Comparison of ENCODE assay signal across 1 cellular context in the genomic region with DNA sequence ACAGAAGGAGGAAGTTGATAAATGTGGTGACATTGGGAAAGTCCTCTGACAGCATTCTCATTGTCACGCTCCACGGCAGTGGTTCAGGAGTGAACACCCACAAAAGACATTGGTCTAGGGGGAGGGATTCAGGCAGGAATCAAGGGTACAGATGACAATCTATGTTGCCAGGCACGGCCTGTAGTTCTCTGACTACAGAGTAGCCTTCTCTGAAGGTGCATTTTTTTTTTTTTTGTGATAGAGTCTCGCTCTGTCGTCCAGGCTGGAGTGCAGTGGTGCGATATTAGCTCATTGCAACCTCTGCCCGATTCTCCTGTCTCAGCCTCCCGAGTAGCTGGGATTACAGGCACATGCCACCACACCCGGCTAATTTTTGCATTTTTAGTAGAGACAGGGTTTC.
TF ChIP-seq lines count a peak whose summit lies in the region.

No MANE protein-coding gene starts in this region.

TF ChIP-seq in K562, 482 proteins besides CTCF, POLR2A, EP300 and RAD21 (continued from another document and continues in another):
- TF ChIP-seq, protein P1, sequence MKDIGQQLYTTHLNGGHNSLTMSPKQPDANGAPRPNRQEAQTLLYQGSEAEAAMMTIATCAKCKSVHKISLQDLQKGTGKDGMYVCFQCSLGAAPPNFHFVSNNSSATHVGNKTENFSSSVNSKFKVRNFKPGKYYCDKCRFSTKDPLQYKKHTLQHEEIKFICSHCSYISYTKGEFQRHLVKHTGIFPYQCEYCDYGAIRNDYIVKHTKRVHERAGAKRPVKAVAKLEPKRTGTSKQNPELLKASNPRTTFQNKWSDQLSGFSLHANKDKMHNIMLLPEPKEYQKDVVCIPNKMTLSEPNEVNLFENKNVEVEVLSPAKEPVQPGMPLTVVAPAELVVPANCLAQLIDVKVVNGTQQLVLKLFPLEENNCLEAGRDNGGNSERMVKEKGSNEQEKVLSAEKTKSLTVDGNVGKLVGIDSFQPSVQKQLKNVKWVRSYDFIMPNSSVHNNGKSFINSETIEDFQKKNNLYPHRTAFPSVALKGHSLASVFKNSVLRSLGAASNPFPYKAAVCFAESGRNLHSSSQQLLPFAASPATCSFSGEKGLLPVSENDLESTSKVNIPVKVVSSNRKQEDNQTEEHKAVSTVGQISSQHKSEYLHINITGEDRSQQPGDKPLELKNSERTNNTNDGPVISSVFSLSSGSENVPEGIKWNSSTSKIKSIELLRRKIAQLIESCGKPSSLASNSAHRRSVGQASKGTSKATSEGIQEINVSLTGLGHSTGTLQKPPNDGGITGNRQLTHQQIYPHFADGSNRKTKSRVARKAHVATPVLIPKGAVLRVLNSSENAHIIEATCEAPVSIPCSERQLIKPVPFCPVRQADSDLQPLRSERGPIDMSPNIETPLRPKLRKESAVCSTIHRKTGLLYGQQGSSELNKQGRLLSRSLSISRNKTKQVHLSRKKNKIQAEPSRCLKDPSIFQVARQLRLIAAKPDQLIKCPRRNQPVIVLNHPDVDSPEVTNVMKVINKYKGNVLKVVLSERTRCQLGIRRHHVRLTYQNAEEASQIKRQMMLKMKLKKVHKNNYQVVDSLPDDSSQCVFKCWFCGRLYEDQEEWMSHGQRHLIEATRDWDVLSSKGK (CRISPR knock-in tag; IDR thresholded peaks at IDR 0.05) = no peak
- TF ChIP-seq ZBED1 (IDR thresholded peaks at IDR 0.05) (no peak), MCM3 (IDR thresholded peaks at IDR 0.05) (no peak), PRPF4 (IDR thresholded peaks at IDR 0.05; ENCODE audit: insufficient read depth, low read depth, low read length, poor library complexity, severe bottlenecking) (no peak), MCM2 (IDR thresholded peaks at IDR 0.05; ENCODE audit: low read depth) (no peak), HMG20B (CRISPR knock-in tag; IDR thresholded peaks at IDR 0.05) (no peak), SPI1 (IDR thresholded peaks at IDR 0.05; ENCODE audit: borderline replicate concordance, low read depth, low read length) (no peak), ZNF311 (CRISPR knock-in tag; IDR thresholded peaks at IDR 0.05) (no peak), ZNF57 (CRISPR knock-in tag; IDR thresholded peaks at IDR 0.05) (no peak), DNMT1 (IDR thresholded peaks at IDR 0.05) (no peak), SLC30A9 (CRISPR knock-in tag; IDR thresholded peaks at IDR 0.05) (no peak), STAG1 (CRISPR knock-in tag; IDR thresholded peaks at IDR 0.05; ENCODE audit: borderline replicate concordance) (no peak), NCOA1 (IDR thresholded peaks at IDR 0.05; ENCODE audit: low read depth) (peak; percentile 57), KLF10 (CRISPR knock-in tag; IDR thresholded peaks at IDR 0.05) (no peak), TCF3 (CRISPR knock-in tag; IDR thresholded peaks at IDR 0.05) (peak; percentile 74), MYC (IDR thresholded peaks at IDR 0.05; ENCODE audit: low read depth, low read length) (peak; percentile 69), MYC (CRISPR knock-in tag; IDR thresholded peaks at IDR 0.05; ENCODE audit: borderline replicate concordance, low read depth) (no peak), SMAD2 (IDR thresholded peaks at IDR 0.05; ENCODE audit: low read depth, low read length) (no peak), ZKSCAN1 (IDR thresholded peaks at IDR 0.05; ENCODE audit: low read depth, low read length) (no peak), SMARCB1 (IDR thresholded peaks at IDR 0.05; ENCODE audit: insufficient read length, low read depth) (no peak), YBX1 (IDR thresholded peaks at IDR 0.05) (no peak), PHF20 (IDR thresholded peaks at IDR 0.05; ENCODE audit: partially characterized antibody) (no peak), ATF1 (CRISPR knock-in tag; IDR thresholded peaks at IDR 0.05) (no peak), ATF1 (tag; IDR thresholded peaks at IDR 0.05) (peak; percentile 44), ZNF12 (CRISPR knock-in tag; IDR thresholded peaks at IDR 0.05) (no peak), OTX1 (CRISPR knock-in tag; IDR thresholded peaks at IDR 0.05) (no peak), ZNF75A (CRISPR knock-in tag; IDR thresholded peaks at IDR 0.05) (no peak), RBFOX2 (IDR thresholded peaks at IDR 0.05; ENCODE audit: low read depth, low read length) (peak; percentile 52), NFYB (IDR thresholded peaks at IDR 0.05; ENCODE audit: extremely low read depth, insufficient read length) (no peak), NUFIP1 (IDR thresholded peaks at IDR 0.05; ENCODE audit: partially characterized antibody) (no peak), HNRNPLL (IDR thresholded peaks at IDR 0.05; ENCODE audit: low read depth, low read length, poor library complexity, severe bottlenecking) (no peak), NR2C2 (CRISPR knock-in tag; IDR thresholded peaks at IDR 0.05) (no peak), NR2C2 (tag; IDR thresholded peaks at IDR 0.05) (peak; percentile 39), CCAR2 (IDR thresholded peaks at IDR 0.05; ENCODE audit: low read depth, low read length) (no peak), ERF (CRISPR knock-in tag; IDR thresholded peaks at IDR 0.05) (0 out of 2 replicates have a peak, but pooled peaks have one; percentile 17), ZNF3 (CRISPR knock-in tag; IDR thresholded peaks at IDR 0.05) (no peak), NFXL1 (CRISPR knock-in tag; IDR thresholded peaks at IDR 0.05) (no peak), GATAD2B (IDR thresholded peaks at IDR 0.05; ENCODE audit: borderline replicate concordance) (peak; percentile 36; the same call in 1 of the 2 replicates), ZNF324 (CRISPR knock-in tag; IDR thresholded peaks at IDR 0.05) (no peak)
- TF ChIP-seq, protein P2, sequence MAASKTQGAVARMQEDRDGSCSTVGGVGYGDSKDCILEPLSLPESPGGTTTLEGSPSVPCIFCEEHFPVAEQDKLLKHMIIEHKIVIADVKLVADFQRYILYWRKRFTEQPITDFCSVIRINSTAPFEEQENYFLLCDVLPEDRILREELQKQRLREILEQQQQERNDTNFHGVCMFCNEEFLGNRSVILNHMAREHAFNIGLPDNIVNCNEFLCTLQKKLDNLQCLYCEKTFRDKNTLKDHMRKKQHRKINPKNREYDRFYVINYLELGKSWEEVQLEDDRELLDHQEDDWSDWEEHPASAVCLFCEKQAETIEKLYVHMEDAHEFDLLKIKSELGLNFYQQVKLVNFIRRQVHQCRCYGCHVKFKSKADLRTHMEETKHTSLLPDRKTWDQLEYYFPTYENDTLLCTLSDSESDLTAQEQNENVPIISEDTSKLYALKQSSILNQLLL (CRISPR knock-in tag; IDR thresholded peaks at IDR 0.05; ENCODE audit: borderline replicate concordance) = no peak
- TF ChIP-seq, protein P3, sequence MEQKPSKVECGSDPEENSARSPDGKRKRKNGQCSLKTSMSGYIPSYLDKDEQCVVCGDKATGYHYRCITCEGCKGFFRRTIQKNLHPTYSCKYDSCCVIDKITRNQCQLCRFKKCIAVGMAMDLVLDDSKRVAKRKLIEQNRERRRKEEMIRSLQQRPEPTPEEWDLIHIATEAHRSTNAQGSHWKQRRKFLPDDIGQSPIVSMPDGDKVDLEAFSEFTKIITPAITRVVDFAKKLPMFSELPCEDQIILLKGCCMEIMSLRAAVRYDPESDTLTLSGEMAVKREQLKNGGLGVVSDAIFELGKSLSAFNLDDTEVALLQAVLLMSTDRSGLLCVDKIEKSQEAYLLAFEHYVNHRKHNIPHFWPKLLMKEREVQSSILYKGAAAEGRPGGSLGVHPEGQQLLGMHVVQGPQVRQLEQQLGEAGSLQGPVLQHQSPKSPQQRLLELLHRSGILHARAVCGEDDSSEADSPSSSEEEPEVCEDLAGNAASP (IDR thresholded peaks at IDR 0.05) = no peak
- TF ChIP-seq, protein P4, sequence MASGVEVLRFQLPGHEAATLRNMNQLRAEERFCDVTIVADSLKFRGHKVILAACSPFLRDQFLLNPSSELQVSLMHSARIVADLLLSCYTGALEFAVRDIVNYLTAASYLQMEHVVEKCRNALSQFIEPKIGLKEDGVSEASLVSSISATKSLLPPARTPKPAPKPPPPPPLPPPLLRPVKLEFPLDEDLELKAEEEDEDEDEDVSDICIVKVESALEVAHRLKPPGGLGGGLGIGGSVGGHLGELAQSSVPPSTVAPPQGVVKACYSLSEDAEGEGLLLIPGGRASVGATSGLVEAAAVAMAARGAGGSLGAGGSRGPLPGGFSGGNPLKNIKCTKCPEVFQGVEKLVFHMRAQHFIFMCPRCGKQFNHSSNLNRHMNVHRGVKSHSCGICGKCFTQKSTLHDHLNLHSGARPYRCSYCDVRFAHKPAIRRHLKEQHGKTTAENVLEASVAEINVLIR (CRISPR knock-in tag; IDR thresholded peaks at IDR 0.05) = no peak
- TF ChIP-seq, protein P5, sequence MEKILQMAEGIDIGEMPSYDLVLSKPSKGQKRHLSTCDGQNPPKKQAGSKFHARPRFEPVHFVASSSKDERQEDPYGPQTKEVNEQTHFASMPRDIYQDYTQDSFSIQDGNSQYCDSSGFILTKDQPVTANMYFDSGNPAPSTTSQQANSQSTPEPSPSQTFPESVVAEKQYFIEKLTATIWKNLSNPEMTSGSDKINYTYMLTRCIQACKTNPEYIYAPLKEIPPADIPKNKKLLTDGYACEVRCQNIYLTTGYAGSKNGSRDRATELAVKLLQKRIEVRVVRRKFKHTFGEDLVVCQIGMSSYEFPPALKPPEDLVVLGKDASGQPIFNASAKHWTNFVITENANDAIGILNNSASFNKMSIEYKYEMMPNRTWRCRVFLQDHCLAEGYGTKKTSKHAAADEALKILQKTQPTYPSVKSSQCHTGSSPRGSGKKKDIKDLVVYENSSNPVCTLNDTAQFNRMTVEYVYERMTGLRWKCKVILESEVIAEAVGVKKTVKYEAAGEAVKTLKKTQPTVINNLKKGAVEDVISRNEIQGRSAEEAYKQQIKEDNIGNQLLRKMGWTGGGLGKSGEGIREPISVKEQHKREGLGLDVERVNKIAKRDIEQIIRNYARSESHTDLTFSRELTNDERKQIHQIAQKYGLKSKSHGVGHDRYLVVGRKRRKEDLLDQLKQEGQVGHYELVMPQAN (IDR thresholded peaks at IDR 0.05; ENCODE audit: borderline replicate concordance) = no peak
- TF ChIP-seq, protein P6, sequence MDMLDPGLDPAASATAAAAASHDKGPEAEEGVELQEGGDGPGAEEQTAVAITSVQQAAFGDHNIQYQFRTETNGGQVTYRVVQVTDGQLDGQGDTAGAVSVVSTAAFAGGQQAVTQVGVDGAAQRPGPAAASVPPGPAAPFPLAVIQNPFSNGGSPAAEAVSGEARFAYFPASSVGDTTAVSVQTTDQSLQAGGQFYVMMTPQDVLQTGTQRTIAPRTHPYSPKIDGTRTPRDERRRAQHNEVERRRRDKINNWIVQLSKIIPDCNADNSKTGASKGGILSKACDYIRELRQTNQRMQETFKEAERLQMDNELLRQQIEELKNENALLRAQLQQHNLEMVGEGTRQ (CRISPR knock-in tag; IDR thresholded peaks at IDR 0.05) = no peak
- TF ChIP-seq, protein P7, sequence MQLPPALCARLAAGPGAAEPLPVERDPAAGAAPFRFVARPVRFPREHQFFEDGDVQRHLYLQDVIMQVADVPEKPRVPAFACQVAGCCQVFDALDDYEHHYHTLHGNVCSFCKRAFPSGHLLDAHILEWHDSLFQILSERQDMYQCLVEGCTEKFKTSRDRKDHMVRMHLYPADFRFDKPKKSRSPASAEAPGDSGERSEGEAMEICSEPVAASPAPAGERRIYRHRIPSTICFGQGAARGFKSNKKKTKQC (CRISPR knock-in tag; IDR thresholded peaks at IDR 0.05) = no peak
- TF ChIP-seq, protein P8, sequence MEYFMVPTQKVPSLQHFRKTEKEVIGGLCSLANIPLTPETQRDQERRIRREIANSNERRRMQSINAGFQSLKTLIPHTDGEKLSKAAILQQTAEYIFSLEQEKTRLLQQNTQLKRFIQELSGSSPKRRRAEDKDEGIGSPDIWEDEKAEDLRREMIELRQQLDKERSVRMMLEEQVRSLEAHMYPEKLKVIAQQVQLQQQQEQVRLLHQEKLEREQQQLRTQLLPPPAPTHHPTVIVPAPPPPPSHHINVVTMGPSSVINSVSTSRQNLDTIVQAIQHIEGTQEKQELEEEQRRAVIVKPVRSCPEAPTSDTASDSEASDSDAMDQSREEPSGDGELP (CRISPR knock-in tag; IDR thresholded peaks at IDR 0.05; ENCODE audit: borderline replicate concordance) = no peak
- TF ChIP-seq, protein P9, sequence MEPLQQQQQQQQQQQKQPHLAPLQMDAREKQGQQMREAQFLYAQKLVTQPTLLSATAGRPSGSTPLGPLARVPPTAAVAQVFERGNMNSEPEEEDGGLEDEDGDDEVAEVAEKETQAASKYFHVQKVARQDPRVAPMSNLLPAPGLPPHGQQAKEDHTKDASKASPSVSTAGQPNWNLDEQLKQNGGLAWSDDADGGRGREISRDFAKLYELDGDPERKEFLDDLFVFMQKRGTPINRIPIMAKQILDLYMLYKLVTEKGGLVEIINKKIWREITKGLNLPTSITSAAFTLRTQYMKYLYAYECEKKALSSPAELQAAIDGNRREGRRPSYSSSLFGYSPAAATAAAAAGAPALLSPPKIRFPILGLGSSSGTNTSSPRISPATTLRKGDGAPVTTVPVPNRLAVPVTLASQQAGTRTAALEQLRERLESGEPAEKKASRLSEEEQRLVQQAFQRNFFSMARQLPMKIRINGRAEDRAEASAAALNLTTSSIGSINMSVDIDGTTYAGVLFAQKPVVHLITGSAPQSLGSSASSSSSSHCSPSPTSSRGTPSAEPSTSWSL (CRISPR knock-in tag; IDR thresholded peaks at IDR 0.05; ENCODE audit: borderline replicate concordance) = no peak
- TF ChIP-seq, protein P10, sequence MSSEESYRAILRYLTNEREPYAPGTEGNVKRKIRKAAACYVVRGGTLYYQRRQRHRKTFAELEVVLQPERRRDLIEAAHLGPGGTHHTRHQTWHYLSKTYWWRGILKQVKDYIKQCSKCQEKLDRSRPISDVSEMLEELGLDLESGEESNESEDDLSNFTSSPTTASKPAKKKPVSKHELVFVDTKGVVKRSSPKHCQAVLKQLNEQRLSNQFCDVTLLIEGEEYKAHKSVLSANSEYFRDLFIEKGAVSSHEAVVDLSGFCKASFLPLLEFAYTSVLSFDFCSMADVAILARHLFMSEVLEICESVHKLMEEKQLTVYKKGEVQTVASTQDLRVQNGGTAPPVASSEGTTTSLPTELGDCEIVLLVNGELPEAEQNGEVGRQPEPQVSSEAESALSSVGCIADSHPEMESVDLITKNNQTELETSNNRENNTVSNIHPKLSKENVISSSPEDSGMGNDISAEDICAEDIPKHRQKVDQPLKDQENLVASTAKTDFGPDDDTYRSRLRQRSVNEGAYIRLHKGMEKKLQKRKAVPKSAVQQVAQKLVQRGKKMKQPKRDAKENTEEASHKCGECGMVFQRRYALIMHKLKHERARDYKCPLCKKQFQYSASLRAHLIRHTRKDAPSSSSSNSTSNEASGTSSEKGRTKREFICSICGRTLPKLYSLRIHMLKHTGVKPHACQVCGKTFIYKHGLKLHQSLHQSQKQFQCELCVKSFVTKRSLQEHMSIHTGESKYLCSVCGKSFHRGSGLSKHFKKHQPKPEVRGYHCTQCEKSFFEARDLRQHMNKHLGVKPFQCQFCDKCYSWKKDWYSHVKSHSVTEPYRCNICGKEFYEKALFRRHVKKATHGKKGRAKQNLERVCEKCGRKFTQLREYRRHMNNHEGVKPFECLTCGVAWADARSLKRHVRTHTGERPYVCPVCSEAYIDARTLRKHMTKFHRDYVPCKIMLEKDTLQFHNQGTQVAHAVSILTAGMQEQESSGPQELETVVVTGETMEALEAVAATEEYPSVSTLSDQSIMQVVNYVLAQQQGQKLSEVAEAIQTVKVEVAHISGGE (CRISPR knock-in tag; IDR thresholded peaks at IDR 0.05) = peak in 1 of 3 experiments; percentile 82; a peak in 2 of 6 replicates
